In genomic region chr17:59154335-59154720, GRCh38 we compare ENCODE assay signal across 8 cellular contexts. TPM values are rescaled to one million over a fixed set of nuclear protein-coding genes. Genes with fewer than 3 reads are reported as not detected.
A peak's percentile ranks its signal among the peaks of the same experiment; 100 is the strongest.
DNase-seq lines count a peak whose midpoint lies in the region; ATAC-seq, FAIRE-seq and TF ChIP-seq lines count a peak whose summit lies in the region.

No MANE protein-coding gene starts in this region.

- BruUV-seq in Calu3 (replicated peaks; lab: Mats Ljungman, UMichigan): no TSS peak

- intact Hi-C loops in Calu3 (cut with micrococcal nuclease; ENCODE audit: unreplicated experiment): loop anchor here (10.0 kb wide), 1 partner anchor 50 kb away; the partner anchor contains the start of gene TRIM37

- H4K20me1 ChIP-seq in H1 (replicated peaks in 1 of 2; ENCODE audit: control insufficient read depth in 1 of 2, insufficient read depth in 2 of 2, low read length in 2 of 2): peaks cover 2 to 3% of the 10 kb centered on the region in 2 experiments

- 2% methylated on average over 21 of the region's 24 CpGs; no CpG with 5 or more reads in 1 of the 2 experiments for WGBS in H1 (ENCODE audit: extremely low coverage in 1 of 2, insufficient coverage in 1 of 2, insufficient read length in 1 of 2, insufficient replicate concordance in 2 of 2, low coverage in 1 of 2, low lambda C conversion rate in 2 of 2, missing lambda C conversion rate in 1 of 2), 2 experiments

- H3K79me2 ChIP-seq in H1 (ENCODE audit: control insufficient read depth in 1 of 2, insufficient read depth in 2 of 2, low read length in 2 of 2): peaks cover 13 to 86% of the 10 kb centered on the region in 2 experiments

- H3K9ac ChIP-seq in H1 (replicated peaks in 1 of 4; ENCODE audit: extremely low read depth in 1 of 4, low read depth in 3 of 4, low read length in 3 of 4): peak overlapping the region; percentile 92 to 99 (median 98)
- peak overlapping the region; percentile 59 to 71 for H3K9ac ChIP-seq in mucosa of rectum (ENCODE audit: low read depth in 1 of 2, low read length in 2 of 2)

- H3K4me1 ChIP-seq in H1 (replicated peaks in 1 of 4; ENCODE audit: control insufficient read depth in 3 of 4, insufficient read depth in 4 of 4, low read length in 3 of 4) (peaks cover 0 to 8% (median 3%) of the 10 kb centered on the region in 4 experiments; a peak in 4 of 7 replicates), mucosa of rectum (ENCODE audit: control insufficient read depth in 2 of 2, insufficient read depth in 2 of 2, low read length in 2 of 2) (peaks cover 3 to 10% of the 10 kb centered on the region in 2 donors)

- no peaks in the 10 kb centered on the region; a peak in 1 of 8 replicates for H3K36me3 ChIP-seq in H1 (ENCODE audit: control insufficient read depth in 2 of 4, insufficient read depth in 4 of 4, low read length in 3 of 4)
- no peaks in the 10 kb centered on the region for H3K36me3 ChIP-seq in mucosa of rectum (ENCODE audit: control insufficient read depth in 2 of 2, insufficient read depth in 2 of 2, low read length in 2 of 2)

- H3K56ac ChIP-seq in H1 (replicated peaks; ENCODE audit: insufficient read length, low read depth, low read length): peak overlapping the region; percentile 89

- peak overlapping the region; percentile 98; the same call in 1 of the 2 replicates for H2AK5ac ChIP-seq in H1 (ENCODE audit: low read depth, low read length)

- no peak overlapping the region for H2BK20ac ChIP-seq in H1 (ENCODE audit: low read length)

- no peaks in the 10 kb centered on the region for H3K9me3 Mint-ChIP-seq in Calu3 (ENCODE audit: low read depth, unreplicated experiment)

- H4K8ac ChIP-seq in H1 (ENCODE audit: extremely low read depth, insufficient read depth, low read length): peak overlapping the region; percentile 93; the same call in 1 of the 2 replicates

- peak overlapping the region; percentile 90 to 96 (median 94) for H3K4me3 ChIP-seq in H1 (ENCODE audit: extremely low read depth in 1 of 4, insufficient read depth in 2 of 4, low read depth in 3 of 4, low read length in 4 of 4)
- peak overlapping the region; percentile 96 for H3K4me3 ChIP-seq in mucosa of rectum (ENCODE audit: low read length in 2 of 2)

- POLR2A ChIA-PET in H1 (lab: Charles Lee; ENCODE audit: partially characterized antibody): interaction anchor here (0.6 to 2.8 kb wide), 18 partner anchors 9 to 639 kb away, joined by 3 to 32 read pairs (median 4); partner anchors contain the start of genes CLTC, MTMR4, RAD51C and SMG8

- H2BK15ac ChIP-seq in H1 (ENCODE audit: low read length): no peak overlapping the region

- FAIRE-seq in H1 (lab: Jason Lieb, UNC): no peak

- no peak overlapping the region for H2BK120ac ChIP-seq in H1 (replicated peaks; ENCODE audit: low read depth, low read length)

- H3K4me3 Mint-ChIP-seq in Calu3 (ENCODE audit: low read depth, unreplicated experiment): no peak overlapping the region

- peak overlapping the region; percentile 81 for H3K4ac ChIP-seq in H1 (replicated peaks; ENCODE audit: insufficient read length, low read depth, low read length)

- H3K27me3 Mint-ChIP-seq in Calu3 (ENCODE audit: unreplicated experiment): no peaks in the 10 kb centered on the region

- peak overlapping the region; percentile 99 for H2BK5ac ChIP-seq in H1 (ENCODE audit: low read depth, low read length)

- no peak for TF ChIP-seq EP300 in H1 (IDR thresholded peaks at IDR 0.05; ENCODE audit: borderline replicate concordance in 1 of 2, low read depth in 2 of 2, low read length in 2 of 2)

- H4K91ac ChIP-seq in H1 (replicated peaks; ENCODE audit: insufficient read length, low read length): peak overlapping the region; percentile 22

- peak; percentile 39 for DNase-seq in Calu3
- DNase-seq in HT1080 (ENCODE audit: low read depth): peak; percentile 58
- peak; percentile 9 to 58 (median 13) for DNase-seq in T-helper 2 cell
- DNase-seq in H1 (ENCODE audit: low read depth in 1 of 2, low spot score in 2 of 2): peak in 1 of 2 experiments; percentile 70

- ATAC-seq in GM18858 (IDR thresholded peaks at IDR 0.05; ENCODE audit: unreplicated experiment) (no peak), HG03196 (IDR thresholded peaks at IDR 0.05; ENCODE audit: unreplicated experiment) (no peak)

- H3K14ac ChIP-seq in H1 (ENCODE audit: insufficient read length): peak overlapping the region; percentile 74

- peak overlapping the region; percentile 79 to 92 for H3K4me2 ChIP-seq in H1 (ENCODE audit: insufficient read depth in 1 of 2, low read depth in 2 of 2, low read length in 2 of 2)

- peaks cover 10% of the 10 kb centered on the region for H3K36me3 Mint-ChIP-seq in Calu3 (ENCODE audit: insufficient read depth, unreplicated experiment)

- H3K4me1 Mint-ChIP-seq in Calu3 (ENCODE audit: low read depth, unreplicated experiment): peaks cover 32% of the 10 kb centered on the region

- H3K27ac ChIP-seq in H1 (ENCODE audit: low read depth, low read length) (peak overlapping the region; percentile 92), mucosa of rectum (ENCODE audit: low read depth in 2 of 2, low read length in 2 of 2) (peak overlapping the region; percentile 77 to 81), temporal lobe (ENCODE audit: low read depth, low read length) (peak overlapping the region; percentile 82)

- no peak overlapping the region for H3K27ac Mint-ChIP-seq in Calu3 (ENCODE audit: unreplicated experiment)

- H3K23me2 ChIP-seq in H1 (ENCODE audit: low read depth, low read length): peaks cover 9% of the 10 kb centered on the region

- peak overlapping the region; percentile 95; the same call in 1 of the 2 replicates for H2BK12ac ChIP-seq in H1 (ENCODE audit: low read depth, low read length)

- peak overlapping the region; percentile 97 for H4K5ac ChIP-seq in H1 (ENCODE audit: insufficient read length, low read depth, low read length)

- TF ChIP-seq POLR2A in H1 (IDR thresholded peaks at IDR 0.05; ENCODE audit: control extremely low read depth in 1 of 2, low read depth in 2 of 2, low read length in 2 of 2): no peak; a peak in 2 of 3 replicates

- no peak for TF ChIP-seq RAD21 in H1 (IDR thresholded peaks at IDR 0.05 in 1 of 2, conservative IDR thresholded peaks at IDR 0.05 in 1 of 2; ENCODE audit: low read depth in 2 of 2, low read length in 2 of 2)

- no peak overlapping the region for H2AFZ ChIP-seq in H1 (ENCODE audit: low read length)

- CTCF ChIA-PET in Calu3 (lab: Charles Lee) (interaction anchor here (1.3 kb wide), 1 partner anchor 47 kb away, joined by 6 read pairs; the partner anchor contains the start of gene TRIM37), H1 (lab: Charles Lee; ENCODE audit: partially characterized antibody) (interaction anchor here (1.5 kb wide), 1 partner anchor 13 kb away, joined by 3 read pairs; no protein-coding TSS in a partner anchor)

- no peaks in the 10 kb centered on the region; the same call in 1 of the 2 replicates for H3K79me1 ChIP-seq in H1 (ENCODE audit: low read depth, low read length)

- H3K18ac ChIP-seq in H1 (ENCODE audit: extremely low read depth, low read length): peak overlapping the region; percentile 99

- H3K9me3 ChIP-seq in H1 (ENCODE audit: insufficient read depth in 2 of 2, low read depth in 1 of 2, low read length in 1 of 2) (no peaks in the 10 kb centered on the region), mucosa of rectum (ENCODE audit: control insufficient read depth in 2 of 2, low read length in 2 of 2) (no peaks in the 10 kb centered on the region)

- no peak overlapping the region for H3K23ac ChIP-seq in H1 (ENCODE audit: insufficient read length)

- TF ChIP-seq CTCF in Calu3 (IDR thresholded peaks at IDR 0.05; ENCODE audit: unreplicated experiment): no peak
- no peak for TF ChIP-seq CTCF in H1 (IDR thresholded peaks at IDR 0.05; ENCODE audit: control extremely low read depth in 1 of 3, insufficient read depth in 1 of 3, low read depth in 1 of 3, low read length in 3 of 3)

- H3K27me3 ChIP-seq in H1 (replicated peaks in 1 of 4; ENCODE audit: control insufficient read depth in 3 of 4, extremely low read depth in 1 of 4, insufficient read depth in 3 of 4, low read length in 3 of 4) (no peaks in the 10 kb centered on the region), mucosa of rectum (ENCODE audit: control insufficient read depth in 2 of 2, insufficient read depth in 2 of 2, low read length in 2 of 2) (no peaks in the 10 kb centered on the region)

RNA-seq across cellular contexts. Expression of gene SKA2, which starts 0.7 kb away (rescaled TPM):
- total RNA-seq in Calu3 (2022) (36.3 and 44.1 TPM in 2 replicates), temporal lobe (92.9 TPM)
- 109 and 123 TPM in 2 replicates for total RNA-seq in HT1080 (2014; rRNA removed; shearing (Covaris generic))
- polyA plus RNA-seq in HT1080 (2015; cell fraction: cytosol; rRNA removed): 94.2 and 132 TPM in 2 replicates
- polyA plus RNA-seq in HT1080 (2015; cell fraction: nucleus; rRNA removed): 23.2 and 26.9 TPM in 2 replicates
- 80.8 and 95.8 TPM in 2 replicates for total RNA-seq in H1 (2021; fragmentation: NEBNext Ultra II Directional; extraction: Animal tissue kit (Norgen Biotek cat#: 25700))
- 15.6 and 20.9 TPM in 2 replicates for polyA plus RNA-seq in H1 (2011; rRNA removed)
- 33.5 TPM for polyA plus RNA-seq in H1 (2011; cell fraction: cytosol; rRNA removed)
- 8.6 TPM for polyA plus RNA-seq in H1 (2011; cell fraction: nucleus; rRNA removed)
- polyA plus RNA-seq in H1 (2012, experiment 1 of 2): 54.2 to 127 TPM (median 64.7 TPM) in 4 replicates
- polyA plus RNA-seq in H1 (2012, experiment 2 of 2): 29.5 TPM
- 173 TPM for polyA plus RNA-seq in H1 (2013, experiment 1 of 2)
- polyA plus RNA-seq in H1 (2013, experiment 2 of 2): 180 TPM
- 11.5 and 21.8 TPM in 2 replicates for polyA minus RNA-seq in H1 (2011; rRNA and poly(A)+ RNA removed)
- polyA minus RNA-seq in H1 (2011; cell fraction: cytosol; rRNA and poly(A)+ RNA removed): 16.1 TPM
- 20.1 TPM for polyA minus RNA-seq in H1 (2011; cell fraction: nucleus; rRNA and poly(A)+ RNA removed)

RNA-seq across cellular contexts. Expression of gene PRR11, which starts 1.2 kb away (rescaled TPM):
- 41.4 and 52.7 TPM in 2 replicates for total RNA-seq in Calu3 (2022)
- total RNA-seq in HT1080 (2014; rRNA removed; shearing (Covaris generic)): 28.2 and 44.1 TPM in 2 replicates
- polyA plus RNA-seq in HT1080 (2015; cell fraction: cytosol; rRNA removed): 107 and 118 TPM in 2 replicates
- 46.4 and 52.0 TPM in 2 replicates for polyA plus RNA-seq in HT1080 (2015; cell fraction: nucleus; rRNA removed)
- 81.1 and 83.0 TPM in 2 replicates for total RNA-seq in H1 (2021; fragmentation: NEBNext Ultra II Directional; extraction: Animal tissue kit (Norgen Biotek cat#: 25700))
- 21.0 and 32.7 TPM in 2 replicates for polyA plus RNA-seq in H1 (2011; rRNA removed)
- 25.3 TPM for polyA plus RNA-seq in H1 (2011; cell fraction: cytosol; rRNA removed)
- 74.3 TPM for polyA plus RNA-seq in H1 (2011; cell fraction: nucleus; rRNA removed)
- polyA plus RNA-seq in H1 (2012, experiment 1 of 2): 38.5 to 52.6 TPM (median 49.0 TPM) in 4 replicates
- polyA plus RNA-seq in H1 (2012, experiment 2 of 2): 15.5 TPM
- polyA plus RNA-seq in H1 (2013, experiment 1 of 2): 168 TPM
- polyA plus RNA-seq in H1 (2013, experiment 2 of 2): 133 TPM
- 70.8 and 84.5 TPM in 2 replicates for polyA minus RNA-seq in H1 (2011; rRNA and poly(A)+ RNA removed)
- polyA minus RNA-seq in H1 (2011; cell fraction: cytosol; rRNA and poly(A)+ RNA removed): 29.8 TPM
- 148 TPM for polyA minus RNA-seq in H1 (2011; cell fraction: nucleus; rRNA and poly(A)+ RNA removed)
- total RNA-seq in temporal lobe: 3.0 TPM

RNA-seq across cellular contexts. Expression of gene TRIM37, which starts 47.6 kb away (rescaled TPM):
- total RNA-seq in Calu3 (2022) (16.2 and 17.2 TPM in 2 replicates), temporal lobe (92.9 TPM)
- 23.4 and 28.2 TPM in 2 replicates for total RNA-seq in HT1080 (2014; rRNA removed; shearing (Covaris generic))
- 23.1 and 24.4 TPM in 2 replicates for polyA plus RNA-seq in HT1080 (2015; cell fraction: cytosol; rRNA removed)
- 20.8 and 22.4 TPM in 2 replicates for polyA plus RNA-seq in HT1080 (2015; cell fraction: nucleus; rRNA removed)
- total RNA-seq in H1 (2021; fragmentation: NEBNext Ultra II Directional; extraction: Animal tissue kit (Norgen Biotek cat#: 25700)): 54.6 and 57.0 TPM in 2 replicates
- polyA plus RNA-seq in H1 (2011; rRNA removed): 14.7 and 38.2 TPM in 2 replicates
- polyA plus RNA-seq in H1 (2011; cell fraction: cytosol; rRNA removed): 31.1 TPM
- 24.4 TPM for polyA plus RNA-seq in H1 (2011; cell fraction: nucleus; rRNA removed)
- 36.2 to 48.2 TPM (median 40.4 TPM) in 4 replicates for polyA plus RNA-seq in H1 (2012, experiment 1 of 2)
- polyA plus RNA-seq in H1 (2012, experiment 2 of 2): 2.9 TPM
- polyA plus RNA-seq in H1 (2013, experiment 1 of 2): 31.4 TPM
- 32.4 TPM for polyA plus RNA-seq in H1 (2013, experiment 2 of 2)
- polyA minus RNA-seq in H1 (2011; rRNA and poly(A)+ RNA removed): 115 and 213 TPM in 2 replicates
- 28.9 TPM for polyA minus RNA-seq in H1 (2011; cell fraction: cytosol; rRNA and poly(A)+ RNA removed)
- 65.8 TPM for polyA minus RNA-seq in H1 (2011; cell fraction: nucleus; rRNA and poly(A)+ RNA removed)

RNA-seq across cellular contexts. Expression of gene SMG8, which starts 55.5 kb away (rescaled TPM):
- total RNA-seq in Calu3 (2022) (9.9 and 10.2 TPM in 2 replicates), temporal lobe (29.7 TPM)
- 22.1 and 22.2 TPM in 2 replicates for total RNA-seq in HT1080 (2014; rRNA removed; shearing (Covaris generic))
- polyA plus RNA-seq in HT1080 (2015; cell fraction: cytosol; rRNA removed): 11.6 and 13.0 TPM in 2 replicates
- polyA plus RNA-seq in HT1080 (2015; cell fraction: nucleus; rRNA removed): 30.2 and 32.5 TPM in 2 replicates
- total RNA-seq in H1 (2021; fragmentation: NEBNext Ultra II Directional; extraction: Animal tissue kit (Norgen Biotek cat#: 25700)): 17.6 and 19.3 TPM in 2 replicates
- polyA plus RNA-seq in H1 (2011; rRNA removed): 8.7 and 10.8 TPM in 2 replicates
- 11.6 TPM for polyA plus RNA-seq in H1 (2011; cell fraction: cytosol; rRNA removed)
- polyA plus RNA-seq in H1 (2011; cell fraction: nucleus; rRNA removed): 9.2 TPM
- polyA plus RNA-seq in H1 (2012, experiment 1 of 2): 13.3 to 16.3 TPM (median 14.7 TPM) in 4 replicates
- polyA plus RNA-seq in H1 (2012, experiment 2 of 2): 8.5 TPM
- polyA plus RNA-seq in H1 (2013, experiment 1 of 2): 15.4 TPM
- 16.3 TPM for polyA plus RNA-seq in H1 (2013, experiment 2 of 2)
- 22.0 and 28.0 TPM in 2 replicates for polyA minus RNA-seq in H1 (2011; rRNA and poly(A)+ RNA removed)
- polyA minus RNA-seq in H1 (2011; cell fraction: cytosol; rRNA and poly(A)+ RNA removed): 8.0 TPM
- 18.9 TPM for polyA minus RNA-seq in H1 (2011; cell fraction: nucleus; rRNA and poly(A)+ RNA removed)
